11 cellular contexts compared by ENCODE assay signal in the genomic region with DNA sequence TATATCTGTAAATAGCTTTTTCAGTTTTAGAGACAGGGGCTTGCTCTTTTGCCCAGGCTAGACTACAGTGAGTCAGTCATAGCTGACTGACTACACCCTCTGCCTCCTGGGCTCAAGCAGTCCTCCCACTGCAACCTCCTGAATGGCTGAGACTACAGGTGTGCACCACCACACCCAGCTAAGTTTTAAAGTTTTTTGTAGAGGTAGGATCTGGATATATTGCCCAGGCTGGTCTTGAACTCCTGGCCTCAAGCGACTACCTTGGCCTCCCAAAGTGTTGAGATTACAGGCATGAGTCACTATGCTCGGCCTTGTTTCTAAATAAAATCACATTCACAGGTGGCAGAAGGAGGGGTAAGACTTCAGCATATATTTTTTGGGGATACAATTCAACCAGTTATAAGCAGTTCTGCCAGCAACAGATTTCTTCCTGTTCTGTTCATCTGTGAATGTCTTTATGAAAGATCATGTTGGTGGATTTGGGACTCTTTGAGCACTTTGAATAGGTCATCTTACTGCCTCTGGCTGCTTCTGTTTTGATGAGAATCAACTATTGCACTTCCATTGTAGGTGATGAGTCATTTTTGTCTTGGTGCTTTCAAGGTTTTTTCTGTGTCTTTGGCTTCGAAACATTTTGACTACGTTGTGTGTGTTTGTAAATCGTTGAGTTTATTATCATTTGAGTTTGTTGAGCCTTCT. TPM values are rescaled to one million over a fixed set of nuclear protein-coding genes. Genes with fewer than 3 reads are reported as not detected.
A peak's percentile ranks its signal among the peaks of the same experiment; 100 is the strongest.
DNase-seq lines count a peak whose midpoint lies in the region; ATAC-seq, FAIRE-seq and TF ChIP-seq lines count a peak whose summit lies in the region.
"Had no signal": no experiment of that assay in that cellular context is flagged by ENCODE, and none has a peak within 500 bp of the region (broad histone marks: within the 10 kb centered on the region; RNA-seq: fewer than 3 reads in every experiment).

No MANE protein-coding gene starts in this region.

- WGBS in HepG2 (ENCODE audit: low lambda C conversion rate): 91% methylated on average over 4 of the region's 5 CpGs
- 73% methylated on average over 5 of the region's 5 CpGs for WGBS in right lobe of liver (ENCODE audit: insufficient coverage, low coverage, low lambda C conversion rate, missing lambda C conversion rate)
- 81 to 87% methylated on average over 5 of the region's 5 CpGs for WGBS in upper lobe of left lung, 2 donors

- H3K9me3 ChIP-seq in HepG2 (ENCODE audit: low read length) (no peaks in the 10 kb centered on the region), right lobe of liver (no peaks in the 10 kb centered on the region), OCI-LY3 (ENCODE audit: insufficient read depth, low read length) (no peaks in the 10 kb centered on the region), upper lobe of left lung (no peaks in the 10 kb centered on the region)
- H3K9me3 ChIP-seq: neutrophil had no signal

- H3K4me1 ChIP-seq in HepG2 (ENCODE audit: insufficient read depth, low read length) (peaks cover 48% of the 10 kb centered on the region), right lobe of liver (peaks cover 0 to 29% (median 6%) of the 10 kb centered on the region in 4 donors), OCI-LY3 (ENCODE audit: low read length) (peaks cover 8% of the 10 kb centered on the region), upper lobe of left lung (peaks cover 19 to 55% (median 23%) of the 10 kb centered on the region in 4 donors)

- POLR2A ChIA-PET in HepG2 (lab: Yijun Ruan, JAX): no interaction called here

- no peak overlapping the region for H3K4me3 ChIP-seq in HepG2 (replicated peaks in 1 of 3; ENCODE audit: insufficient read depth in 1 of 3, low read depth in 2 of 3, low read length in 3 of 3)
- no peak overlapping the region for H3K4me3 ChIP-seq in right lobe of liver
- no peak overlapping the region for H3K4me3 ChIP-seq in OCI-LY3 (ENCODE audit: low read length)
- H3K4me3 ChIP-seq in upper lobe of left lung: no peak overlapping the region
- H3K4me3 ChIP-seq: BLaER1 treated with 17β-estradiol and CSF1 and Interleukin-3, amounts not matched to agents 10 nM and 100 nM had no signal

- no peak for TF ChIP-seq CTCF in HepG2 (CRISPR knock-in tag; IDR thresholded peaks at IDR 0.05)
- no peak for TF ChIP-seq CTCF in right lobe of liver (IDR thresholded peaks at IDR 0.05)
- no peak for TF ChIP-seq CTCF in OCI-LY3 (IDR thresholded peaks at IDR 0.05; ENCODE audit: low read depth, low read length)
- no peak for TF ChIP-seq CTCF in upper lobe of left lung (IDR thresholded peaks at IDR 0.05)

- H3K27me3 ChIP-seq in HepG2 (ENCODE audit: control insufficient read depth in 1 of 2, insufficient read depth in 2 of 2, low read length in 2 of 2): no peaks in the 10 kb centered on the region
- no peaks in the 10 kb centered on the region for H3K27me3 ChIP-seq in right lobe of liver
- H3K27me3 ChIP-seq in OCI-LY3 (ENCODE audit: low read depth, low read length): no peaks in the 10 kb centered on the region
- no peaks in the 10 kb centered on the region for H3K27me3 ChIP-seq in upper lobe of left lung
- H3K27me3 ChIP-seq: BLaER1 treated with 17β-estradiol and CSF1 and Interleukin-3, amounts not matched to agents 10 nM and 100 nM; neutrophil had no signal

- BruUV-seq in HepG2 (replicated peaks; lab: Mats Ljungman, UMichigan): no TSS peak

- TF ChIP-seq RAD21 in HepG2 (CRISPR knock-in tag; IDR thresholded peaks at IDR 0.05): no peak

- peaks cover 91% of the 10 kb centered on the region for H4K20me1 ChIP-seq in HepG2 (ENCODE audit: insufficient read depth, low read length)
- H4K20me1 ChIP-seq in OCI-LY3 (ENCODE audit: insufficient read depth, low read length): peaks cover 94% of the 10 kb centered on the region

- ATAC-seq in HepG2 (no peak), right lobe of liver (no peak), HG02852 (IDR thresholded peaks at IDR 0.05; ENCODE audit: unreplicated experiment) (peak; percentile 81), upper lobe of left lung (ENCODE audit: low FRiP score in 2 of 2) (no peak)
- peak; percentile 91 for ATAC-seq in stimulated activated naive CD8-positive, alpha-beta T cell treated with anti-CD3 and anti-CD28 coated beads, Interleukin-15, amount 100 ng/mL, for 72 hours

- H3K4me2 ChIP-seq in HepG2 (ENCODE audit: low read depth, low read length): no peak overlapping the region
- 0 out of 2 replicates have a peak overlapping the region, but pooled peaks have one; percentile 8 for H3K4me2 ChIP-seq in OCI-LY3 (ENCODE audit: low read length)

- peaks cover 80% of the 10 kb centered on the region for H3K4me1 Mint-ChIP-seq in stimulated activated naive CD8-positive, alpha-beta T cell treated with anti-CD3 and anti-CD28 coated beads, Interleukin-15, amount 100 ng/mL, for 72 hours

- H3K27ac Mint-ChIP-seq in stimulated activated naive CD8-positive, alpha-beta T cell treated with anti-CD3 and anti-CD28 coated beads, Interleukin-15, amount 100 ng/mL, for 72 hours: peak overlapping the region; percentile 83 to 88

- H3K9me3 Mint-ChIP-seq in stimulated activated naive CD8-positive, alpha-beta T cell treated with anti-CD3 and anti-CD28 coated beads, Interleukin-15, amount 100 ng/mL, for 72 hours: no peaks in the 10 kb centered on the region

- in situ Hi-C loops in HepG2 (cut with HindIII; ENCODE audit: extremely low pct_ligation_motif_present, low pct_unique_long_range_greater_than_20kb): no loop called here

- no peak overlapping the region for H3K9ac ChIP-seq in HepG2 (ENCODE audit: insufficient read depth, low read depth, low read length)
- H3K9ac ChIP-seq in OCI-LY3 (ENCODE audit: low read length): no peak overlapping the region
- H3K9ac ChIP-seq: BLaER1 treated with 17β-estradiol and CSF1 and Interleukin-3, amounts not matched to agents 10 nM and 100 nM had no signal

- TF ChIP-seq EP300 in HepG2 (IDR thresholded peaks at IDR 0.05; ENCODE audit: low read depth in 2 of 2, low read length in 2 of 2): no peak
- TF ChIP-seq EP300 in HepG2 (CRISPR knock-in tag; IDR thresholded peaks at IDR 0.05; ENCODE audit: borderline replicate concordance): no peak
- TF ChIP-seq EP300 in upper lobe of left lung (IDR thresholded peaks at IDR 0.05): no peak

- peak overlapping the region; percentile 27 to 37 for H3K4me3 Mint-ChIP-seq in stimulated activated naive CD8-positive, alpha-beta T cell treated with anti-CD3 and anti-CD28 coated beads, Interleukin-15, amount 100 ng/mL, for 72 hours

- H2AFZ ChIP-seq in HepG2 (ENCODE audit: low read length): no peak overlapping the region
- H2AFZ ChIP-seq in OCI-LY3 (ENCODE audit: low read depth, low read length): no peak overlapping the region

- no peaks in the 10 kb centered on the region for H3K27me3 Mint-ChIP-seq in stimulated activated naive CD8-positive, alpha-beta T cell treated with anti-CD3 and anti-CD28 coated beads, Interleukin-15, amount 100 ng/mL, for 72 hours

- no peak for FAIRE-seq in HepG2 (lab: Jason Lieb, UNC)

- no peak overlapping the region for H3K27ac ChIP-seq in HepG2 (ENCODE audit: extremely low read length, insufficient read depth, low read length)
- no peak overlapping the region for H3K27ac ChIP-seq in right lobe of liver
- no peak overlapping the region for H3K27ac ChIP-seq in OCI-LY3 (ENCODE audit: low read length)
- no peak overlapping the region for H3K27ac ChIP-seq in upper lobe of left lung
- H3K27ac ChIP-seq: BLaER1 treated with 17β-estradiol and CSF1 and Interleukin-3, amounts not matched to agents 10 nM and 100 nM; neutrophil had no signal

- intact Hi-C loops in HepG2 (cut with micrococcal nuclease; ENCODE audit: unreplicated experiment): no loop called here
- intact Hi-C loops in right lobe of liver (cut with DNase I): no loop called here

- peaks cover 2 to 6% of the 10 kb centered on the region in 2 experiments; a peak in 4 of 5 replicates for H3K36me3 ChIP-seq in HepG2 (replicated peaks in 1 of 2; ENCODE audit: control insufficient read depth in 1 of 2, insufficient read depth in 2 of 2, low read length in 2 of 2)
- H3K36me3 ChIP-seq in right lobe of liver: no peaks in the 10 kb centered on the region
- H3K36me3 ChIP-seq in OCI-LY3 (replicated peaks; ENCODE audit: low read depth, low read length): peaks cover 11% of the 10 kb centered on the region
- no peaks in the 10 kb centered on the region for H3K36me3 ChIP-seq in upper lobe of left lung

- peaks cover 97% of the 10 kb centered on the region for H3K79me2 ChIP-seq in HepG2 (ENCODE audit: insufficient read depth, low read length)
- peaks cover 99% of the 10 kb centered on the region for H3K79me2 ChIP-seq in OCI-LY3 (ENCODE audit: low read length)

- DNase-seq in HepG2 (ENCODE audit: low spot score): no peak
- no peak for DNase-seq in right lobe of liver
- DNase-seq in stimulated activated naive CD8-positive, alpha-beta T cell treated with anti-CD3 and anti-CD28 coated beads, Interleukin-15, amount 100 ng/mL, for 72 hours: peak; percentile 13 to 31
- DNase-seq in HK-2 (ENCODE audit: unreplicated experiment): no peak
- no peak for DNase-seq in upper lobe of left lung
- no peak for DNase-seq in activated CD4-positive, alpha-beta T cell treated with anti-CD3 and anti-CD28 coated beads for 1 hour
- DNase-seq: head of caudate nucleus had no signal

- TF ChIP-seq POLR2A in HepG2 (IDR thresholded peaks at IDR 0.05; ENCODE audit: insufficient read depth in 1 of 2, low read depth in 2 of 2, low read length in 2 of 2) (no peak), right lobe of liver (IDR thresholded peaks at IDR 0.05) (no peak), upper lobe of left lung (IDR thresholded peaks at IDR 0.05) (no peak)

- CTCF ChIA-PET in HepG2 (lab: Yijun Ruan, JAX; ENCODE audit: low intra/inter-chr PET ratio, low total read pairs): no interaction called here

RNA-seq across cellular contexts. Expression of a gene that starts 15.7 kb away (rescaled TPM):
- total RNA-seq in HepG2 (2016; rRNA removed; fragmentation: Illumina TruSeq; extraction: Trizol): 22.3 and 28.9 TPM in 2 replicates
- 316 and 350 TPM in 2 replicates for total RNA-seq in HepG2 (2016; cell fraction: cytosol; rRNA removed; fragmentation: Illumina TruSeq; extraction: Trizol; ENCODE audit: low read depth)
- total RNA-seq in HepG2 (2016; cell fraction: insoluble cytoplasmic fraction; rRNA removed; fragmentation: Illumina TruSeq; extraction: Trizol): 18.9 and 26.2 TPM in 2 replicates
- total RNA-seq in HepG2 (2016; cell fraction: membrane; rRNA removed; fragmentation: Illumina TruSeq; extraction: Trizol): 57.6 and 59.9 TPM in 2 replicates
- 50.1 and 55.5 TPM in 2 replicates for total RNA-seq in HepG2 (2016; cell fraction: nucleus; rRNA removed; fragmentation: Illumina TruSeq; extraction: Trizol)
- polyA plus RNA-seq in HepG2 (2011; rRNA removed): 12.4 TPM in 2 replicates
- polyA plus RNA-seq in HepG2 (2011; cell fraction: cytosol; rRNA removed): 5.1 and 5.5 TPM in 2 replicates
- 79.7 and 90.7 TPM in 2 replicates for polyA plus RNA-seq in HepG2 (2011; cell fraction: nucleus; rRNA removed)
- 26.4 and 28.0 TPM in 2 replicates for polyA plus RNA-seq in HepG2 (2012)
- 3.1 and 3.3 TPM in 2 replicates for polyA plus RNA-seq in HepG2 (2016; cell fraction: cytosol; fragmentation: Illumina TruSeq; extraction: Trizol; ENCODE audit: low read depth)
- 10.1 and 11.9 TPM in 2 replicates for polyA plus RNA-seq in HepG2 (2016; cell fraction: insoluble cytoplasmic fraction; fragmentation: Illumina TruSeq; extraction: Trizol; ENCODE audit: low read depth)
- polyA plus RNA-seq in HepG2 (2016; cell fraction: membrane; fragmentation: Illumina TruSeq; extraction: Trizol; ENCODE audit: low read depth): 4.5 and 4.7 TPM in 2 replicates
- polyA plus RNA-seq in HepG2 (2016; cell fraction: nucleus; fragmentation: Illumina TruSeq; extraction: Trizol; ENCODE audit: insufficient read depth, low read depth): 38.9 and 41.2 TPM in 2 replicates
- 18.7 and 23.4 TPM in 2 replicates for polyA minus RNA-seq in HepG2 (2011; rRNA and poly(A)+ RNA removed; ENCODE audit: low replicate concordance)
- 21.6 and 23.1 TPM in 2 replicates for polyA minus RNA-seq in HepG2 (2011; cell fraction: cytosol; rRNA and poly(A)+ RNA removed)
- polyA minus RNA-seq in HepG2 (2011; cell fraction: nucleus; rRNA and poly(A)+ RNA removed): 99.0 and 111 TPM in 2 replicates
- total RNA-seq in right lobe of liver: 10 to 100 TPM; 24.9 to 55.1 (median 32.0) TPM
- total RNA-seq in upper lobe of left lung: 100 to 1,000 TPM in 1 of 6 donors, 10 to 100 TPM in 5; 40.6 to 179 (median 76.4) TPM

Comparison
In these comparisons a context has a peak if more than half of its experiments do, and no peak if none do; other contexts are left out.
1. ATAC-seq: peak in HG02852 (single experiment) and stimulated activated naive CD8-positive, alpha-beta T cell treated with anti-CD3 and anti-CD28 coated beads, Interleukin-15, amount 100 ng/mL, for 72 hours (single experiment); none in HepG2 (single experiment), right lobe of liver (0 of 4) and upper lobe of left lung (0 of 2).
2. DNase-seq: peak in stimulated activated naive CD8-positive, alpha-beta T cell treated with anti-CD3 and anti-CD28 coated beads, Interleukin-15, amount 100 ng/mL, for 72 hours (2 of 2); none in HepG2 (single experiment), right lobe of liver (0 of 3), HK-2 (single experiment), upper lobe of left lung (0 of 2) and activated CD4-positive, alpha-beta T cell treated with anti-CD3 and anti-CD28 coated beads for 1 hour (single experiment).